24 cellular contexts compared by ENCODE assay signal in genomic region chr1:178951600-178951999, GRCh38.
"Had no signal": no experiment of that assay in that cellular context is flagged by ENCODE, and none has a peak within 500 bp of the region (broad histone marks: within the 10 kb centered on the region; RNA-seq: fewer than 3 reads in every experiment).

No MANE protein-coding gene starts in this region.

- H3K4me3 ChIP-seq: K562, SK-N-MC had no signal

- H3K27ac ChIP-seq: SK-N-MC had no signal

- H3K4me3 Mint-ChIP-seq: activated CD4-positive, alpha-beta memory T cell treated with anti-CD3 and anti-CD28 coated beads, Interleukin-2, amount 10 ng/mL, durations not matched to agents 7 days and 5 days; activated CD4-positive, alpha-beta T cell treated with anti-CD3 and anti-CD28 coated beads for 36 hours; activated naive CD4-positive, alpha-beta T cell treated with anti-CD3 and anti-CD28 coated beads for 36 hours; activated naive CD8-positive, alpha-beta T cell; activated T-helper 17 cell treated with anti-CD3 and anti-CD28 coated beads, Interleukin-2, amount 50 U/mL, for 72 hours; T-cell had no signal

- H3K9me3 Mint-ChIP-seq: activated CD4-positive, alpha-beta memory T cell treated with anti-CD3 and anti-CD28 coated beads, Interleukin-2, amount 10 ng/mL, durations not matched to agents 7 days and 5 days; activated naive CD4-positive, alpha-beta T cell treated with anti-CD3 and anti-CD28 coated beads for 36 hours; activated T-helper 17 cell treated with anti-CD3 and anti-CD28 coated beads, Interleukin-2, amount 50 U/mL, for 72 hours; T-cell had no signal

- H3K27ac Mint-ChIP-seq: activated CD4-positive, alpha-beta memory T cell treated with anti-CD3 and anti-CD28 coated beads, Interleukin-2, amount 10 ng/mL, durations not matched to agents 7 days and 5 days; activated CD4-positive, alpha-beta T cell treated with anti-CD3 and anti-CD28 coated beads for 36 hours; activated naive CD4-positive, alpha-beta T cell treated with anti-CD3 and anti-CD28 coated beads for 36 hours; activated naive CD8-positive, alpha-beta T cell; activated T-helper 17 cell treated with anti-CD3 and anti-CD28 coated beads, Interleukin-2, amount 50 U/mL, for 72 hours; T-cell had no signal

- DNase-seq: activated CD4-positive, alpha-beta memory T cell treated with anti-CD3 and anti-CD28 coated beads, Interleukin-2, amount 10 ng/mL, durations not matched to agents 7 days and 5 days; activated CD4-positive, alpha-beta T cell treated with anti-CD3 and anti-CD28 coated beads for 36 hours; activated CD4-positive, alpha-beta T cell treated with anti-CD3 and anti-CD28 coated beads, Interleukin-2, amount 50 U/mL, for 1 hour; activated gamma-delta T cell; activated naive CD4-positive, alpha-beta T cell treated with anti-CD3 and anti-CD28 coated beads for 36 hours; activated T-cell treated with anti-CD3 and anti-CD28 coated beads for 4 hours; activated T-cell treated with anti-CD3 and anti-CD28 coated beads, Interleukin-2, amount 50 U/mL, for 48 hours; caudate nucleus; Karpas-422; NCI-H146; NCI-H1930; NCI-H345; NCI-H510A treated with DMSO at 0.1 percent for 48 hours; NCI-H69; NK-92 treated with Interleukin-12 subunit alpha and Interleukin-12 subunit beta, amount 100 ng/mL, for 24 hours; OCI-M1; RPMI8226; T-cell; T-helper 2 cell; T1000 had no signal

- H3K4me1 Mint-ChIP-seq: activated CD4-positive, alpha-beta memory T cell treated with anti-CD3 and anti-CD28 coated beads, Interleukin-2, amount 10 ng/mL, durations not matched to agents 7 days and 5 days; activated CD4-positive, alpha-beta T cell treated with anti-CD3 and anti-CD28 coated beads for 36 hours; activated T-helper 17 cell treated with anti-CD3 and anti-CD28 coated beads, Interleukin-2, amount 50 U/mL, for 72 hours; T-cell had no signal

- H3K36me3 Mint-ChIP-seq: activated naive CD8-positive, alpha-beta T cell; T-cell had no signal
